29 cellular contexts compared by ENCODE assay signal in genomic region chr4:109640644-109641043, GRCh38.
DNase-seq lines count a peak whose midpoint lies in the region; ATAC-seq and TF ChIP-seq lines count a peak whose summit lies in the region.
"Had no signal": no experiment of that assay in that cellular context is flagged by ENCODE, and none has a peak within 500 bp of the region (broad histone marks: within the 10 kb centered on the region; RNA-seq: fewer than 3 reads in every experiment).

No MANE protein-coding gene starts in this region.

- H3K36me3 Mint-ChIP-seq in activated naive CD4-positive, alpha-beta T cell treated with anti-CD3 and anti-CD28 coated beads for 36 hours (ENCODE audit: low read depth) = peaks cover 20% of the 10 kb centered on the region
- peaks cover 13% of the 10 kb centered on the region for H3K36me3 Mint-ChIP-seq in IgD-negative memory B cell
- peaks cover 25 to 44% (median 35%) of the 10 kb centered on the region in 5 donors for H3K36me3 Mint-ChIP-seq in naive thymus-derived CD4-positive, alpha-beta T cell
- H3K36me3 Mint-ChIP-seq in Caco-2 (ENCODE audit: insufficient read depth, unreplicated experiment) = no peaks in the 10 kb centered on the region

- H3K4me3 ChIP-seq in naive thymus-derived CD4-positive, alpha-beta T cell (ENCODE audit: low read length) = no peak overlapping the region
- H3K4me3 ChIP-seq in Caco-2 (ENCODE audit: low read depth, low read length) = no peak overlapping the region
- H3K4me3 ChIP-seq: BLaER1 treated with 17β-estradiol and CSF1 and Interleukin-3, amounts not matched to agents 10 nM and 100 nM; dorsolateral prefrontal cortex; right lobe of liver; upper lobe of right lung had no signal

- no peaks in the 10 kb centered on the region for H3K36me3 ChIP-seq in naive thymus-derived CD4-positive, alpha-beta T cell (ENCODE audit: control insufficient read depth in 2 of 3, insufficient read depth in 3 of 3, low read length in 3 of 3)
- no peaks in the 10 kb centered on the region for H3K36me3 ChIP-seq in Caco-2 (ENCODE audit: control insufficient read depth, insufficient read depth, low read length)
- H3K36me3 ChIP-seq: brain microvascular endothelial cell, right lobe of liver, upper lobe of right lung had no signal

- peaks cover 13% of the 10 kb centered on the region for H3K9me3 Mint-ChIP-seq in activated naive CD4-positive, alpha-beta T cell treated with anti-CD3 and anti-CD28 coated beads for 36 hours
- H3K9me3 Mint-ChIP-seq in IgD-negative memory B cell = peaks cover 2 to 5% (median 4%) of the 10 kb centered on the region in 3 donors
- peaks cover 0 to 39% (median 14%) of the 10 kb centered on the region in 11 donors for H3K9me3 Mint-ChIP-seq in naive thymus-derived CD4-positive, alpha-beta T cell
- peaks cover 13% of the 10 kb centered on the region for H3K9me3 Mint-ChIP-seq in Caco-2 (ENCODE audit: unreplicated experiment)
- H3K9me3 Mint-ChIP-seq: immature natural killer cell had no signal

- TF ChIP-seq CTCF in Caco-2 (IDR thresholded peaks at IDR 0.05; ENCODE audit: insufficient read depth in 1 of 2, low read depth in 1 of 2, low read length in 1 of 2, severe bottlenecking in 1 of 2, unreplicated experiment in 1 of 2) = no peak

- BruUV-seq in Caco-2 (replicated peaks; lab: Mats Ljungman, UMichigan) = no TSS peak

- H3K27ac ChIP-seq in naive thymus-derived CD4-positive, alpha-beta T cell (ENCODE audit: low read depth, low read length) = no peak overlapping the region
- H3K27ac ChIP-seq: BLaER1 treated with 17β-estradiol and CSF1 and Interleukin-3, amounts not matched to agents 10 nM and 100 nM; brain microvascular endothelial cell; dorsolateral prefrontal cortex; right lobe of liver; upper lobe of right lung had no signal

- POLR2A ChIA-PET in naive thymus-derived CD4-positive, alpha-beta T cell (lab: Charles Lee) = interaction anchor here (2.5 to 3.3 kb wide), 2 partner anchors 78 to 80 kb away, joined by 8 to 15 read pairs; partner anchors contain the start of gene MCUB
- POLR2A ChIA-PET in Caco-2 (lab: Charles Lee) = no interaction called here

- H3K4me3 Mint-ChIP-seq in activated naive CD4-positive, alpha-beta T cell treated with anti-CD3 and anti-CD28 coated beads for 36 hours = no peak overlapping the region
- H3K4me3 Mint-ChIP-seq in IgD-negative memory B cell = peak overlapping the region in 1 of 4 donors; percentile 50
- peak overlapping the region in 5 of 10 donors; percentile 40 to 71 (median 62) for H3K4me3 Mint-ChIP-seq in naive thymus-derived CD4-positive, alpha-beta T cell
- no peak overlapping the region for H3K4me3 Mint-ChIP-seq in Caco-2 (ENCODE audit: unreplicated experiment)
- H3K4me3 Mint-ChIP-seq: H9, immature natural killer cell had no signal

- no peaks in the 10 kb centered on the region for H3K9me3 ChIP-seq in naive thymus-derived CD4-positive, alpha-beta T cell (ENCODE audit: control insufficient read depth in 2 of 3, low read length in 3 of 3)
- H3K9me3 ChIP-seq in Caco-2 = no peaks in the 10 kb centered on the region
- H3K9me3 ChIP-seq: right lobe of liver, upper lobe of right lung had no signal

- DNase-seq in activated naive CD4-positive, alpha-beta T cell treated with anti-CD3 and anti-CD28 coated beads for 36 hours = no peak
- no peak for DNase-seq in activated naive CD4-positive, alpha-beta T cell (lab: John Stamatoyannopoulos, UW)
- DNase-seq in naive thymus-derived CD4-positive, alpha-beta T cell = no peak
- DNase-seq in DMS53 treated with DMSO at 0.1 percent for 48 hours (lab: John Stamatoyannopoulos, UW; ENCODE audit: unreplicated experiment) (no peak), Caco-2 (no peak), NCI-H2171 treated with DMSO at 0.1 percent for 48 hours (lab: John Stamatoyannopoulos, UW) (no peak)
- DNase-seq: activated CD4-positive, CD25-positive, alpha-beta regulatory T cell treated with anti-CD3 and anti-CD28 coated beads, Interleukin-2, amount 50 U/mL, for 72 hours; amniotic stem cell; brain microvascular endothelial cell; dorsolateral prefrontal cortex; H9; hypothalamus; immature natural killer cell; KBM-7; left colon; mammary epithelial cell; NCI-H1105 treated with DMSO at 0.1 percent for 48 hours; NCI-H2029 treated with DMSO at 0.1 percent for 48 hours; NCI-H226; NCI-H774; right lobe of liver; RPMI8226; stimulated activated CD4-positive, alpha-beta T cell treated with anti-CD3 and anti-CD28 coated beads, Interleukin-2, amount 100 ng/mL, for 48 hours; T-helper 1 cell; upper lobe of right lung had no signal

- CTCF ChIA-PET in activated naive CD4-positive, alpha-beta T cell treated with anti-CD3 and anti-CD28 coated beads for 36 hours (lab: Charles Lee) = interaction anchor here (0.6 to 0.9 kb wide), 3 partner anchors 10 to 194 kb away, joined by 3 read pairs; no protein-coding TSS in a partner anchor
- CTCF ChIA-PET in naive thymus-derived CD4-positive, alpha-beta T cell (lab: Charles Lee) = no interaction called here
- CTCF ChIA-PET in Caco-2 (lab: Charles Lee) = no interaction called here

- no peaks in the 10 kb centered on the region for H3K27me3 ChIP-seq in naive thymus-derived CD4-positive, alpha-beta T cell (ENCODE audit: control insufficient read depth in 2 of 2, insufficient read depth in 2 of 2, low read length in 2 of 2)
- H3K27me3 ChIP-seq in Caco-2 (replicated peaks; ENCODE audit: control insufficient read depth, insufficient read depth, low read length) = no peaks in the 10 kb centered on the region
- H3K27me3 ChIP-seq: BLaER1 treated with 17β-estradiol and CSF1 and Interleukin-3, amounts not matched to agents 10 nM and 100 nM; brain microvascular endothelial cell; dorsolateral prefrontal cortex; right lobe of liver; upper lobe of right lung had no signal

- no peaks in the 10 kb centered on the region for H3K27me3 Mint-ChIP-seq in activated naive CD4-positive, alpha-beta T cell treated with anti-CD3 and anti-CD28 coated beads for 36 hours (ENCODE audit: low read depth)
- no peaks in the 10 kb centered on the region for H3K27me3 Mint-ChIP-seq in IgD-negative memory B cell
- no peaks in the 10 kb centered on the region for H3K27me3 Mint-ChIP-seq in naive thymus-derived CD4-positive, alpha-beta T cell
- H3K27me3 Mint-ChIP-seq in Caco-2 (ENCODE audit: insufficient read depth, unreplicated experiment) = peaks cover 2% of the 10 kb centered on the region
- H3K27me3 Mint-ChIP-seq: progenitor cell of endocrine pancreas had no signal

- peaks cover 12 to 16% of the 10 kb centered on the region in 2 donors for H3K4me1 ChIP-seq in naive thymus-derived CD4-positive, alpha-beta T cell (ENCODE audit: control insufficient read depth in 2 of 2, insufficient read depth in 2 of 2, low read length in 2 of 2)
- no peaks in the 10 kb centered on the region for H3K4me1 ChIP-seq in Caco-2
- H3K4me1 ChIP-seq: BLaER1 treated with 17β-estradiol and CSF1 and Interleukin-3, amounts not matched to agents 10 nM and 100 nM; right lobe of liver; upper lobe of right lung had no signal

- ATAC-seq in GM18498 (IDR thresholded peaks at IDR 0.05; ENCODE audit: unreplicated experiment) = peak; percentile 53
- no peak for ATAC-seq in naive thymus-derived CD4-positive, alpha-beta T cell
- ATAC-seq: left colon, right lobe of liver, upper lobe of right lung had no signal

- peaks cover 48% of the 10 kb centered on the region for H3K4me1 Mint-ChIP-seq in activated naive CD4-positive, alpha-beta T cell treated with anti-CD3 and anti-CD28 coated beads for 36 hours (ENCODE audit: low read depth)
- H3K4me1 Mint-ChIP-seq in IgD-negative memory B cell = peaks cover 23 to 30% (median 25%) of the 10 kb centered on the region in 3 donors
- peaks cover 24 to 66% (median 57%) of the 10 kb centered on the region in 7 donors for H3K4me1 Mint-ChIP-seq in naive thymus-derived CD4-positive, alpha-beta T cell
- H3K4me1 Mint-ChIP-seq in Caco-2 (ENCODE audit: low read depth, unreplicated experiment) = no peaks in the 10 kb centered on the region

- intact Hi-C loops in activated naive CD4-positive, alpha-beta T cell treated with anti-CD3 and anti-CD28 coated beads for 36 hours (cut with micrococcal nuclease) = loop anchor here (1.0 to 10.0 kb wide), 2 partner anchors 52 to 1546 kb away; no protein-coding TSS in a partner anchor
- intact Hi-C loops in naive thymus-derived CD4-positive, alpha-beta T cell (cut with micrococcal nuclease) = loop anchor here in 1 of 2 donors (10.0 kb wide), 1 partner anchor 554 kb away; the partner anchor contains the start of gene ELOVL6
- intact Hi-C loops in Caco-2 (cut with micrococcal nuclease; ENCODE audit: unreplicated experiment) = no loop called here

- peak overlapping the region; percentile 72 for H3K27ac Mint-ChIP-seq in activated naive CD4-positive, alpha-beta T cell treated with anti-CD3 and anti-CD28 coated beads for 36 hours
- H3K27ac Mint-ChIP-seq in IgD-negative memory B cell (peak overlapping the region in 2 of 3 donors; percentile 5 to 59), Caco-2 (ENCODE audit: unreplicated experiment) (no peak overlapping the region)
- H3K27ac Mint-ChIP-seq in naive thymus-derived CD4-positive, alpha-beta T cell = peak overlapping the region in 8 of 9 donors; percentile 52 to 89 (median 80)
- H3K27ac Mint-ChIP-seq: H9, progenitor cell of endocrine pancreas had no signal
